Comparison of ENCODE assay signal across 8 cellular contexts in genomic region chr6:41306187-41306854, GRCh38. TPM values are rescaled to one million over a fixed set of nuclear protein-coding genes. Genes with fewer than 3 reads are reported as not detected.
A peak's percentile ranks its signal among the peaks of the same experiment; 100 is the strongest.
DNase-seq lines count a peak whose midpoint lies in the region; ATAC-seq, FAIRE-seq and TF ChIP-seq lines count a peak whose summit lies in the region.

No MANE protein-coding gene starts in this region.

- H3K4me1 ChIP-seq in Karpas-422 (ENCODE audit: low read length) (no peaks in the 10 kb centered on the region), thyroid gland (no peaks in the 10 kb centered on the region)

- H3K27me3 ChIP-seq in Karpas-422 (ENCODE audit: low read length) (no peaks in the 10 kb centered on the region), thyroid gland (no peaks in the 10 kb centered on the region)

- ATAC-seq in left lobe of liver (peak; percentile 89), GM18511 (IDR thresholded peaks at IDR 0.05; ENCODE audit: unreplicated experiment) (no peak)

- H3K9me2 ChIP-seq in Karpas-422 (replicated peaks; ENCODE audit: insufficient read depth, low read length) = no peaks in the 10 kb centered on the region

- no peak overlapping the region for H3K4me3 Mint-ChIP-seq in brain

- FAIRE-seq in RCC 7860 (lab: Jason Lieb, UNC) = peak; percentile 2

- no peak overlapping the region for H3K27ac Mint-ChIP-seq in brain

- H3K36me3 ChIP-seq in Karpas-422 (ENCODE audit: insufficient read depth, low read length) = no peaks in the 10 kb centered on the region
- H3K36me3 ChIP-seq in thyroid gland = no peaks in the 10 kb centered on the region

- no peak overlapping the region for H2AFZ ChIP-seq in Karpas-422 (ENCODE audit: low read length)

- no peaks in the 10 kb centered on the region for H3K9me3 ChIP-seq in Karpas-422 (ENCODE audit: low read length)
- no peaks in the 10 kb centered on the region for H3K9me3 ChIP-seq in thyroid gland

- no peak for TF ChIP-seq POLR2A in thyroid gland (IDR thresholded peaks at IDR 0.05)

- H3K27me3 Mint-ChIP-seq in brain = peaks cover 23% of the 10 kb centered on the region

- H3K36me3 Mint-ChIP-seq in brain = no peaks in the 10 kb centered on the region

- WGBS in thyroid gland, 2 donors = 26 to 29% methylated on average over 13 of the region's 13 CpGs

- no peaks in the 10 kb centered on the region for H4K20me1 ChIP-seq in Karpas-422 (ENCODE audit: insufficient read depth, low read depth, low read length)

- no peak overlapping the region for H3K4me2 ChIP-seq in Karpas-422 (ENCODE audit: low read depth, low read length, poor library complexity, severe bottlenecking)

- H3K27ac ChIP-seq in Karpas-422 (ENCODE audit: low read length) (no peak overlapping the region), thyroid gland (no peak overlapping the region)

- H3K9ac ChIP-seq in Karpas-422 (ENCODE audit: low read length) = no peak overlapping the region

- DNase-seq in SIG-M5 treated with dmso at 0.1 percent for 504 hours (lab: John Stamatoyannopoulos, UW; ENCODE audit: unreplicated experiment) = peak; percentile 35
- no peak for DNase-seq in SIG-M5 (lab: John Stamatoyannopoulos, UW)
- DNase-seq in Karpas-422 = peak; percentile 83
- DNase-seq in RCC 7860 (ENCODE audit: low spot score) = peak; percentile 19
- no peak for DNase-seq in left lobe of liver (ENCODE audit: low spot score)
- DNase-seq in thyroid gland = peak; percentile 61 to 68

- no peaks in the 10 kb centered on the region for H3K4me1 Mint-ChIP-seq in brain

- no peak overlapping the region for H3K4me3 ChIP-seq in Karpas-422 (ENCODE audit: low read length)
- H3K4me3 ChIP-seq in thyroid gland (replicated peaks in 1 of 3) = no peak overlapping the region

- H3K9me3 Mint-ChIP-seq in brain = peaks cover under 1 to 12% (median 5%) of the 10 kb centered on the region in 5 experiments

- intact Hi-C loops in thyroid gland (cut with DNase I) = no loop called here

- H3K79me2 ChIP-seq in Karpas-422 (ENCODE audit: low read length) = no peaks in the 10 kb centered on the region

- TF ChIP-seq CTCF in brain (conservative IDR thresholded peaks at IDR 0.05) = peak; percentile 73 to 75
- TF ChIP-seq CTCF in thyroid gland (IDR thresholded peaks at IDR 0.05) = peak; percentile 28 to 66 (median 56)

RNA-seq across cellular contexts. Expression of gene TREM1, which starts 19.8 kb away (rescaled TPM):
- not detected in 2 replicates for total RNA-seq in Karpas-422 (2014; rRNA removed; shearing (Covaris generic); ENCODE audit: low replicate concordance)
- polyA plus RNA-seq in brain (ENCODE audit: insufficient read depth, low read depth, low replicate concordance) = 0.93 TPM
- total RNA-seq in left lobe of liver (0.25 TPM), thyroid gland (1 to 10 TPM in 2 of 4 donors, under 1 TPM in 1, not detected in 1; 0.63 to 4.5 (median 1.0) TPM)

RNA-seq across cellular contexts. Expression of gene NCR2, which starts 29.1 kb away (rescaled TPM):
- total RNA-seq in Karpas-422 (2014; rRNA removed; shearing (Covaris generic); ENCODE audit: low replicate concordance) = not detected in 2 replicates
- polyA plus RNA-seq in brain (ENCODE audit: insufficient read depth, low read depth, low replicate concordance) = not detected
- total RNA-seq in left lobe of liver (not detected), thyroid gland (not detected)

Comparison
In these comparisons a context has a peak if more than half of its experiments do, and no peak if none do; other contexts are left out.
1. DNase-seq: peak in SIG-M5 treated with dmso at 0.1 percent for 504 hours (single experiment), Karpas-422 (single experiment), RCC 7860 (single experiment) and thyroid gland (2 of 2); none in SIG-M5 (single experiment) and left lobe of liver (single experiment).